19 cellular contexts compared by ENCODE assay signal in the genomic region with DNA sequence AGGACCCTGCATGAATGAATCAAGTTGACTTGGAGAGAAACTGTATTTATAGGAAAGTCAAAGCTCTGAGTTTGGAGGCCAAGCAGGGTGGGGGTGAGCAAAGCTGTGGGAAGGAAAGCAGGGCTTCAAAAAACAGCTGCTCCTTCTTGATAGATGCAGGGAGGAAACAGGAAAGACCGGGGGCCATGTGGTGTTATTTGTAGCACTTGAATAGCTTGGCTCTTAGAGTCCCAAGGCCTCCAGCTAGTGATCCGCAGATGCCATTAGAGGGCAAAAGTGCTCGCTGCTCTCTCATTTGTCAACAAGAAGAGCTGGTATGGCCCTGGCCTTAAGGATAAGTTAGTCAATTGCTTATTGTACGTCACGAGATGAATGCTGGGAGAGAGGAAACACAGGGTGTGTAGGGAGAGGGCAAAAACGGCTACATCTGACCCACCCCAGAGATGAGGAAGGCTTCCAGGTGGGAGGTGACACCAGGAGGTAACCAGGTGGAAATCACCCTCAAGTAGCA. TPM values are rescaled to one million over a fixed set of nuclear protein-coding genes. Genes with fewer than 3 reads are reported as not detected.
DNase-seq lines count a peak whose midpoint lies in the region; ATAC-seq, FAIRE-seq and TF ChIP-seq lines count a peak whose summit lies in the region.
"Had no signal": no experiment of that assay in that cellular context is flagged by ENCODE, and none has a peak within 500 bp of the region (broad histone marks: within the 10 kb centered on the region; RNA-seq: fewer than 3 reads in every experiment).

A gene with protein sequence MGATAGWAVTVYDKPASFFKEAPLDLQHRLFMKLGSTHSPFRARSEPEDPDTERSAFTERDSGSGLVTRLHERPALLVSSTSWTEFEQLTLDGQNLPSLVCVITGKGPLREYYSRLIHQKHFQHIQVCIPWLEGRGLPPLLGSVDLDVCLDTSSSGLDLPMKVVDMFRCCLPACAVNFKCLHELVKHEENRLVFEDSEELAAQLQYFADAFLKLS (plus strand): TSS at position 461 of the 511 bp plus-strand sequence. CDS start 186 bp downstream, outside the sequence.

- H3K27me3 Mint-ChIP-seq in activated naive CD8-positive, alpha-beta T cell treated with anti-CD3 and anti-CD28 coated beads, Interleukin-2, amount 50 U/mL, for 24 hours, result peaks cover 7% of the 10 kb centered on the region
- H3K27me3 Mint-ChIP-seq in activated naive CD8-positive, alpha-beta T cell treated with anti-CD3 and anti-CD28 coated beads for 36 hours, result peaks cover 22% of the 10 kb centered on the region
- H3K27me3 Mint-ChIP-seq in nephron (ENCODE audit: low read depth), result peaks cover 8% of the 10 kb centered on the region

- H3K4me1 ChIP-seq in endothelial cell of umbilical vein (ENCODE audit: control insufficient read depth, extremely low read depth, insufficient read depth, low read length) (no peaks in the 10 kb centered on the region), body of pancreas (no peaks in the 10 kb centered on the region)
- H3K4me1 ChIP-seq: SJSA1 had no signal

- H3K36me3 ChIP-seq in endothelial cell of umbilical vein (ENCODE audit: control insufficient read depth in 2 of 2, extremely low read depth in 1 of 2, insufficient read depth in 2 of 2, low read length in 2 of 2), result no peaks in the 10 kb centered on the region
- no peaks in the 10 kb centered on the region for H3K36me3 ChIP-seq in body of pancreas (replicated peaks in 1 of 2; ENCODE audit: insufficient read depth in 1 of 2, low read depth in 2 of 2)
- H3K36me3 ChIP-seq: SJSA1 had no signal

- ATAC-seq in activated naive CD8-positive, alpha-beta T cell treated with anti-CD3 and anti-CD28 coated beads, Interleukin-2, amount 50 U/mL, for 24 hours, result no peak
- ATAC-seq in GM21360 (IDR thresholded peaks at IDR 0.05; ENCODE audit: unreplicated experiment) (no peak), GM18502 (IDR thresholded peaks at IDR 0.05; ENCODE audit: poor library complexity, unreplicated experiment) (no peak), body of pancreas (no peak)

- WGBS in body of pancreas, 2 donors, result 18 to 32% methylated on average over 6 of the region's 6 CpGs

- no peak within 1 kb of the TSS for H3K9ac ChIP-seq in endothelial cell of umbilical vein (replicated peaks; ENCODE audit: extremely low read depth, insufficient read depth, low read length)

- H3K27me3 ChIP-seq in endothelial cell of umbilical vein (ENCODE audit: control insufficient read depth in 2 of 2, insufficient read depth in 2 of 2, low read length in 2 of 2) (peaks cover 0 to 2% of the 10 kb centered on the region in 2 experiments), body of pancreas (no peaks in the 10 kb centered on the region)
- H3K27me3 ChIP-seq: SJSA1 had no signal

- H3K9me3 ChIP-seq in endothelial cell of umbilical vein (replicated peaks; ENCODE audit: control insufficient read depth, insufficient read depth, low read length) (no peaks in the 10 kb centered on the region), body of pancreas (no peaks in the 10 kb centered on the region)
- H3K9me3 ChIP-seq: SJSA1 had no signal

- POLR2A ChIA-PET in endothelial cell of umbilical vein (lab: Charles Lee), result interaction anchor here (0.8 to 1.0 kb wide), 2 partner anchors 30 to 455 kb away, joined by 3 read pairs; no protein-coding TSS in a partner anchor

- no peaks in the 10 kb centered on the region for H3K79me2 ChIP-seq in endothelial cell of umbilical vein (ENCODE audit: control insufficient read depth, insufficient read depth, low read length)

- no peak within 1 kb of the TSS for H3K27ac ChIP-seq in endothelial cell of umbilical vein (ENCODE audit: insufficient read depth, low read depth, low read length)
- no peak within 1 kb of the TSS for H3K27ac ChIP-seq in body of pancreas
- H3K27ac ChIP-seq: 22Rv1, RWPE1, SJSA1 had no signal

- no peaks in the 10 kb centered on the region for H3K9me1 ChIP-seq in endothelial cell of umbilical vein (replicated peaks; ENCODE audit: control insufficient read depth, extremely low read depth, insufficient read depth, low read length)

- TF ChIP-seq POLR2A in endothelial cell of umbilical vein (IDR thresholded peaks at IDR 0.05; ENCODE audit: low read depth, low read length) (no peak), body of pancreas (IDR thresholded peaks at IDR 0.05) (no peak)

- intact Hi-C loops in endothelial cell of umbilical vein (cut with micrococcal nuclease) (no loop called here), body of pancreas (cut with DNase I) (no loop called here)

- H3K4me2 ChIP-seq in endothelial cell of umbilical vein (ENCODE audit: insufficient read depth, low read length), result no peak within 1 kb of the TSS

- no peak for TF ChIP-seq CTCF in endothelial cell of umbilical vein (IDR thresholded peaks at IDR 0.05; ENCODE audit: extremely low read depth in 1 of 2, insufficient read depth in 1 of 2, low read depth in 1 of 2, low read length in 2 of 2)
- TF ChIP-seq CTCF in nephron (IDR thresholded peaks at IDR 0.05; ENCODE audit: unreplicated experiment in 3 of 3), result no peak
- TF ChIP-seq CTCF in body of pancreas (IDR thresholded peaks at IDR 0.05), result no peak

- dilution Hi-C loops in endothelial cell of umbilical vein (cut with MboI; ENCODE audit: extremely low pct_ligation_motif_present, low sequenced_read_pairs), result no loop called here

- no peaks in the 10 kb centered on the region for H3K9me3 Mint-ChIP-seq in activated naive CD8-positive, alpha-beta T cell treated with anti-CD3 and anti-CD28 coated beads, Interleukin-2, amount 50 U/mL, for 24 hours
- H3K9me3 Mint-ChIP-seq in activated naive CD8-positive, alpha-beta T cell treated with anti-CD3 and anti-CD28 coated beads for 36 hours, result no peaks in the 10 kb centered on the region
- H3K9me3 Mint-ChIP-seq in nephron, result no peaks in the 10 kb centered on the region
- H3K9me3 Mint-ChIP-seq: IgD-negative memory B cell had no signal

- no peak within 1 kb of the TSS for H2AFZ ChIP-seq in endothelial cell of umbilical vein (ENCODE audit: low read depth, low read length)

- peak within 1 kb of the TSS; percentile 17 for H3K27ac Mint-ChIP-seq in activated naive CD8-positive, alpha-beta T cell treated with anti-CD3 and anti-CD28 coated beads, Interleukin-2, amount 50 U/mL, for 24 hours
- H3K27ac Mint-ChIP-seq in activated naive CD8-positive, alpha-beta T cell treated with anti-CD3 and anti-CD28 coated beads for 36 hours, result no peak within 1 kb of the TSS
- H3K27ac Mint-ChIP-seq in nephron, result peak within 1 kb of the TSS; percentile 26 to 55 (median 43)

- CTCF ChIA-PET in endothelial cell of umbilical vein (lab: Charles Lee), result interaction anchor here (0.7 to 2.1 kb wide), 3 partner anchors 24 to 139 kb away, joined by 3 to 9 read pairs (median 3); no protein-coding TSS in a partner anchor

- DNase-seq in activated naive CD8-positive, alpha-beta T cell treated with anti-CD3 and anti-CD28 coated beads, Interleukin-2, amount 50 U/mL, for 24 hours, result no peak
- no peak for DNase-seq in activated naive CD8-positive, alpha-beta T cell treated with anti-CD3 and anti-CD28 coated beads for 36 hours
- peak; percentile 85 for DNase-seq in endothelial cell of umbilical vein (ENCODE audit: low read depth, low spot score)
- DNase-seq in germinal center (ENCODE audit: low spot score), result no peak
- DNase-seq in body of pancreas, result no peak
- DNase-seq: C1 segment of cervical spinal cord; NCI-H1048; NCI-H226; NCI-H69; NK-92 treated with Interleukin-12 subunit alpha and Interleukin-12 subunit beta, amount 100 ng/mL, for 24 hours had no signal

- no TSS peak for BruUV-seq in endothelial cell of umbilical vein (replicated peaks; lab: Mats Ljungman, UMichigan)

- peak; percentile 62 for FAIRE-seq in endothelial cell of umbilical vein (lab: Jason Lieb, UNC)

- H3K4me3 ChIP-seq in endothelial cell of umbilical vein (replicated peaks in 1 of 3; ENCODE audit: insufficient read depth in 1 of 3, low read depth in 1 of 3, low read length in 3 of 3), result no peak within 1 kb of the TSS
- no peak within 1 kb of the TSS for H3K4me3 ChIP-seq in body of pancreas
- H3K4me3 ChIP-seq: SJSA1 had no signal

- no peaks in the 10 kb centered on the region for H3K4me1 Mint-ChIP-seq in activated naive CD8-positive, alpha-beta T cell treated with anti-CD3 and anti-CD28 coated beads, Interleukin-2, amount 50 U/mL, for 24 hours
- no peaks in the 10 kb centered on the region for H3K4me1 Mint-ChIP-seq in activated naive CD8-positive, alpha-beta T cell treated with anti-CD3 and anti-CD28 coated beads for 36 hours
- H3K4me1 Mint-ChIP-seq in nephron, result peaks cover 17% of the 10 kb centered on the region
- H3K4me1 Mint-ChIP-seq: IgD-negative memory B cell had no signal

- no peak within 1 kb of the TSS for H3K4me3 Mint-ChIP-seq in activated naive CD8-positive, alpha-beta T cell treated with anti-CD3 and anti-CD28 coated beads, Interleukin-2, amount 50 U/mL, for 24 hours
- H3K4me3 Mint-ChIP-seq in activated naive CD8-positive, alpha-beta T cell treated with anti-CD3 and anti-CD28 coated beads for 36 hours, result no peak within 1 kb of the TSS
- no peak within 1 kb of the TSS for H3K4me3 Mint-ChIP-seq in nephron
- H3K4me3 Mint-ChIP-seq: IgD-negative memory B cell had no signal

- no peaks in the 10 kb centered on the region for H3K36me3 Mint-ChIP-seq in activated naive CD8-positive, alpha-beta T cell treated with anti-CD3 and anti-CD28 coated beads, Interleukin-2, amount 50 U/mL, for 24 hours (ENCODE audit: low read depth)
- no peaks in the 10 kb centered on the region for H3K36me3 Mint-ChIP-seq in activated naive CD8-positive, alpha-beta T cell treated with anti-CD3 and anti-CD28 coated beads for 36 hours
- no peaks in the 10 kb centered on the region for H3K36me3 Mint-ChIP-seq in nephron (ENCODE audit: low read depth)

- H4K20me1 ChIP-seq in endothelial cell of umbilical vein (replicated peaks; ENCODE audit: control insufficient read depth, extremely low read depth, insufficient read depth, low read length), result no peaks in the 10 kb centered on the region

TF ChIP-seq in endothelial cell of umbilical vein, 7 proteins besides CTCF, POLR2A, EP300 and RAD21 (continues in another document):
- no peak for TF ChIP-seq POLR2AphosphoS5 (IDR thresholded peaks at IDR 0.05; ENCODE audit: insufficient read depth, low read depth, low read length)
- TF ChIP-seq, protein P1, sequence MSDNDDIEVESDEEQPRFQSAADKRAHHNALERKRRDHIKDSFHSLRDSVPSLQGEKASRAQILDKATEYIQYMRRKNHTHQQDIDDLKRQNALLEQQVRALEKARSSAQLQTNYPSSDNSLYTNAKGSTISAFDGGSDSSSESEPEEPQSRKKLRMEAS (IDR thresholded peaks at IDR 0.05; ENCODE audit: insufficient read depth, insufficient read length), result no peak

RNA-seq across cellular contexts. Expression of the gene that starts here (rescaled TPM):
- under 1 TPM; 0.56 TPM for total RNA-seq in activated naive CD8-positive, alpha-beta T cell treated with anti-CD3 and anti-CD28 coated beads for 36 hours
- total RNA-seq in endothelial cell of umbilical vein (not detected in 2 replicates), body of pancreas (not detected)
- polyA plus RNA-seq in endothelial cell of umbilical vein, result not detected in 2 replicates
- not detected in 2 replicates for polyA plus RNA-seq in endothelial cell of umbilical vein (2011; cell fraction: cytosol; rRNA removed)
- polyA plus RNA-seq in endothelial cell of umbilical vein (2011; cell fraction: nucleus; rRNA removed), result not detected in 2 replicates
- not detected in 2 replicates for polyA plus RNA-seq in endothelial cell of umbilical vein (2012)
- polyA minus RNA-seq in endothelial cell of umbilical vein, result not detected in 2 replicates
- polyA minus RNA-seq in endothelial cell of umbilical vein (2011; cell fraction: cytosol; rRNA and poly(A)+ RNA removed), result not detected
- 1.3 TPM in 1 of 2 replicates, not detected in the other for polyA minus RNA-seq in endothelial cell of umbilical vein (2011; cell fraction: nucleus; rRNA and poly(A)+ RNA removed)
- total RNA-seq: H4, M059J had no signal
